ENCODE assay signal across 23 cellular contexts in genomic region chr4:15717647-15718416, GRCh38. TPM values are rescaled to one million over a fixed set of nuclear protein-coding genes. Genes with fewer than 3 reads are reported as not detected.
A peak's percentile ranks its signal among the peaks of the same experiment; 100 is the strongest.
DNase-seq lines count a peak whose midpoint lies in the region; ATAC-seq and TF ChIP-seq lines count a peak whose summit lies in the region.
"Had no signal": no experiment of that assay in that cellular context is flagged by ENCODE, and none has a peak within 500 bp of the region (broad histone marks: within the 10 kb centered on the region; RNA-seq: fewer than 3 reads in every experiment).

No MANE protein-coding gene starts in this region.

- H3K9me3 Mint-ChIP-seq in chondrocyte (ENCODE audit: low read depth), result no peaks in the 10 kb centered on the region
- no peaks in the 10 kb centered on the region for H3K9me3 Mint-ChIP-seq in Caco-2 (ENCODE audit: unreplicated experiment)
- H3K9me3 Mint-ChIP-seq in stimulated activated effector memory CD8-positive, alpha-beta T cell treated with anti-CD3 and anti-CD28 coated beads, Interleukin-12 subunit alpha, Interleukin-12 subunit beta, amount 100 ng/mL, for 72 hours, result no peaks in the 10 kb centered on the region
- H3K9me3 Mint-ChIP-seq in activated CD4-positive, alpha-beta T cell treated with anti-CD3 and anti-CD28 coated beads, Interleukin-2, amount 10 ng/mL, durations not matched to agents 7 days and 5 days, result no peaks in the 10 kb centered on the region
- H3K9me3 Mint-ChIP-seq: CD8-positive, alpha-beta memory T cell; dendritic cell treated with granulocyte-macrophage colony-stimulating factor and Interleukin-4, amounts not matched to agents 40 ng/mL and 50 ng/mL, for 4 days; naive thymus-derived CD4-positive, alpha-beta T cell; type B pancreatic cell had no signal

- H4K20me1 ChIP-seq in IMR-90 (ENCODE audit: insufficient read depth, low read length) (no peaks in the 10 kb centered on the region), osteoblast (ENCODE audit: insufficient read depth, low read length) (no peaks in the 10 kb centered on the region)

- TF ChIP-seq POLR2A in IMR-90 (IDR thresholded peaks at IDR 0.05; ENCODE audit: low read depth, low read length), result peak; percentile 45; the same call in 1 of the 2 replicates

- no peak overlapping the region for H2AK9ac ChIP-seq in IMR-90 (replicated peaks; ENCODE audit: low read depth, low read length, poor library complexity)

- H3K27me3 Mint-ChIP-seq in chondrocyte (ENCODE audit: low read depth) (no peaks in the 10 kb centered on the region), Caco-2 (ENCODE audit: insufficient read depth, unreplicated experiment) (no peaks in the 10 kb centered on the region)
- H3K27me3 Mint-ChIP-seq in activated CD4-positive, alpha-beta T cell treated with anti-CD3 and anti-CD28 coated beads, Interleukin-2, amount 10 ng/mL, durations not matched to agents 7 days and 5 days, result no peaks in the 10 kb centered on the region
- H3K27me3 Mint-ChIP-seq: dendritic cell treated with granulocyte-macrophage colony-stimulating factor and Interleukin-4, amounts not matched to agents 40 ng/mL and 50 ng/mL, for 4 days; naive thymus-derived CD4-positive, alpha-beta T cell; type B pancreatic cell had no signal

- 0 out of 4 replicates have a peak, but pooled peaks cover 0 to 4% of the 10 kb centered on the region in 2 experiments for H3K79me1 ChIP-seq in IMR-90 (ENCODE audit: low read depth in 1 of 2, low read length in 2 of 2)

- ATAC-seq in IMR-90 (ENCODE audit: low read depth), result peak; percentile 50
- no peak for ATAC-seq in stimulated activated effector memory CD8-positive, alpha-beta T cell treated with anti-CD3 and anti-CD28 coated beads, Interleukin-12 subunit alpha, Interleukin-12 subunit beta, amount 100 ng/mL, for 72 hours
- ATAC-seq in GM21619 (IDR thresholded peaks at IDR 0.05; ENCODE audit: unreplicated experiment), result no peak
- ATAC-seq: naive thymus-derived CD4-positive, alpha-beta T cell had no signal

- peak overlapping the region; percentile 69 for H3K23ac ChIP-seq in IMR-90 (ENCODE audit: low read depth, low read length)

- H4K91ac ChIP-seq in IMR-90 (ENCODE audit: insufficient read depth, low read depth, low read length), result peak overlapping the region; percentile 73

- BruUV-seq in IMR-90 (replicated peaks; lab: Mats Ljungman, UMichigan) (no TSS peak), Caco-2 (replicated peaks; lab: Mats Ljungman, UMichigan) (no TSS peak)

- H3K4me1 ChIP-seq in IMR-90 (ENCODE audit: control insufficient read depth, insufficient read depth, low read length) (peaks cover 18% of the 10 kb centered on the region), osteoblast (ENCODE audit: insufficient read depth, low read length) (peaks cover 36% of the 10 kb centered on the region), Caco-2 (no peaks in the 10 kb centered on the region)

- H3K9me3 ChIP-seq in IMR-90 (ENCODE audit: control insufficient read depth, insufficient read depth, low read length) (no peaks in the 10 kb centered on the region), osteoblast (ENCODE audit: low read depth, low read length) (no peaks in the 10 kb centered on the region), Caco-2 (no peaks in the 10 kb centered on the region)
- H3K9me3 ChIP-seq: MG63, ovary had no signal

- TF ChIP-seq CTCF in IMR-90 (conservative IDR thresholded peaks at IDR 0.05; ENCODE audit: low read depth, low read length) (no peak), chondrocyte (IDR thresholded peaks at IDR 0.05) (no peak), osteoblast (IDR thresholded peaks at IDR 0.05; ENCODE audit: extremely low read depth, low read depth, low read length) (no peak), Caco-2 (IDR thresholded peaks at IDR 0.05; ENCODE audit: insufficient read depth in 1 of 2, low read depth in 1 of 2, low read length in 1 of 2, severe bottlenecking in 1 of 2, unreplicated experiment in 1 of 2) (no peak)

- H3K4me3 Mint-ChIP-seq in chondrocyte (ENCODE audit: unreplicated experiment) (no peak overlapping the region), Caco-2 (ENCODE audit: unreplicated experiment) (no peak overlapping the region)
- no peak overlapping the region for H3K4me3 Mint-ChIP-seq in stimulated activated effector memory CD8-positive, alpha-beta T cell treated with anti-CD3 and anti-CD28 coated beads, Interleukin-12 subunit alpha, Interleukin-12 subunit beta, amount 100 ng/mL, for 72 hours
- no peak overlapping the region for H3K4me3 Mint-ChIP-seq in activated CD4-positive, alpha-beta T cell treated with anti-CD3 and anti-CD28 coated beads, Interleukin-2, amount 10 ng/mL, durations not matched to agents 7 days and 5 days
- H3K4me3 Mint-ChIP-seq: CD8-positive, alpha-beta memory T cell; dendritic cell treated with granulocyte-macrophage colony-stimulating factor and Interleukin-4, amounts not matched to agents 40 ng/mL and 50 ng/mL, for 4 days; naive thymus-derived CD4-positive, alpha-beta T cell; type B pancreatic cell had no signal

- H3K79me2 ChIP-seq in osteoblast (ENCODE audit: insufficient read depth, low read length), result no peaks in the 10 kb centered on the region

- peak overlapping the region; percentile 50; the same call in 1 of the 2 replicates for H3K18ac ChIP-seq in IMR-90 (ENCODE audit: low read depth, low read length)

- peak overlapping the region; percentile 73; the same call in 1 of the 2 replicates for H4K5ac ChIP-seq in IMR-90 (ENCODE audit: low read depth, low read length)

- in situ Hi-C loops in IMR-90 (cut with MboI; ENCODE audit: low sequenced_read_pairs), result no loop called here

- DNase-seq in EH (ENCODE audit: low read depth) (peak; percentile 37), IMR-90 (peak; percentile 41), chondrocyte (ENCODE audit: low spot score) (no peak), osteoblast (ENCODE audit: insufficient read length, low spot score, missing footprints) (no peak), Caco-2 (no peak)
- no peak for DNase-seq in stimulated activated effector memory CD8-positive, alpha-beta T cell treated with anti-CD3 and anti-CD28 coated beads, Interleukin-12 subunit alpha, Interleukin-12 subunit beta, amount 100 ng/mL, for 72 hours (ENCODE audit: low spot score in 2 of 2)
- no peak for DNase-seq in activated CD4-positive, alpha-beta T cell treated with anti-CD3 and anti-CD28 coated beads, Interleukin-2, amount 10 ng/mL, durations not matched to agents 7 days and 5 days
- DNase-seq: activated CD4-positive, alpha-beta T cell treated with anti-CD3 and anti-CD28 coated beads, Interleukin-2, amount 50 U/mL, for 4 hours; activated effector memory CD4-positive, alpha-beta T cell treated with anti-CD3 and anti-CD28 coated beads, Interleukin-2, amount 50 U/mL, for 16 hours; CD8-positive, alpha-beta memory T cell; hippocampal formation; MG63; naive thymus-derived CD4-positive, alpha-beta T cell; NCI-H1436 treated with DMSO at 0.1 percent for 48 hours; ovary; PC-9; stimulated activated CD4-positive, alpha-beta T cell treated with anti-CD3 and anti-CD28 coated beads, Interleukin-1b, Interleukin-23, amount 100 ng/mL, for 48 hours; stimulated activated naive CD4-positive, alpha-beta T cell had no signal

- H2BK120ac ChIP-seq in IMR-90 (ENCODE audit: low read depth, low read length), result peak overlapping the region; percentile 94

- dilution Hi-C loops in IMR-90 (cut with HindIII; ENCODE audit: low sequenced_read_pairs, unreplicated experiment), result no loop called here

- peak overlapping the region; percentile 92 for H2BK5ac ChIP-seq in IMR-90 (ENCODE audit: low read depth, low read length, poor library complexity, severe bottlenecking)

- peak overlapping the region; percentile 18 to 86 for H4K8ac ChIP-seq in IMR-90 (ENCODE audit: low read depth in 2 of 2, low read length in 2 of 2)

- peaks cover 14% of the 10 kb centered on the region for H3K9me1 ChIP-seq in IMR-90 (ENCODE audit: insufficient read depth, low read length)

- CTCF ChIA-PET in IMR-90 (lab: Yijun Ruan, JAX) (no interaction called here), Caco-2 (lab: Charles Lee) (no interaction called here)
- CTCF ChIA-PET in activated CD4-positive, alpha-beta T cell treated with anti-CD3 and anti-CD28 coated beads, Interleukin-2, amount 10 ng/mL, durations not matched to agents 7 days and 5 days (lab: Charles Lee), result interaction anchor here (0.5 to 1.1 kb wide), 3 partner anchors 26 to 533 kb away, joined by 3 read pairs; no protein-coding TSS in a partner anchor

- peak overlapping the region; percentile 84; the same call in 1 of the 2 replicates for H2AK5ac ChIP-seq in IMR-90 (ENCODE audit: low read depth, low read length)

- no peaks in the 10 kb centered on the region for H3K27me3 ChIP-seq in IMR-90 (ENCODE audit: control insufficient read depth, insufficient read depth, low read length)
- H3K27me3 ChIP-seq in osteoblast (ENCODE audit: insufficient read depth, low read length), result no peaks in the 10 kb centered on the region
- H3K27me3 ChIP-seq in Caco-2 (replicated peaks; ENCODE audit: control insufficient read depth, insufficient read depth, low read length), result no peaks in the 10 kb centered on the region
- H3K27me3 ChIP-seq: MG63, ovary had no signal

- no peak overlapping the region for H3K4me3 ChIP-seq in IMR-90 (ENCODE audit: insufficient read depth, low read depth, low read length)
- no peak overlapping the region for H3K4me3 ChIP-seq in osteoblast (ENCODE audit: insufficient read depth, low read length)
- no peak overlapping the region for H3K4me3 ChIP-seq in Caco-2 (ENCODE audit: low read depth, low read length)
- H3K4me3 ChIP-seq: MG63, ovary, PC-9 had no signal

- H3K36me3 Mint-ChIP-seq in chondrocyte (ENCODE audit: low read depth) (no peaks in the 10 kb centered on the region), Caco-2 (ENCODE audit: insufficient read depth, unreplicated experiment) (no peaks in the 10 kb centered on the region)
- H3K36me3 Mint-ChIP-seq in stimulated activated effector memory CD8-positive, alpha-beta T cell treated with anti-CD3 and anti-CD28 coated beads, Interleukin-12 subunit alpha, Interleukin-12 subunit beta, amount 100 ng/mL, for 72 hours, result no peaks in the 10 kb centered on the region
- H3K36me3 Mint-ChIP-seq in activated CD4-positive, alpha-beta T cell treated with anti-CD3 and anti-CD28 coated beads, Interleukin-2, amount 10 ng/mL, durations not matched to agents 7 days and 5 days (ENCODE audit: low read depth), result no peaks in the 10 kb centered on the region
- H3K36me3 Mint-ChIP-seq: CD8-positive, alpha-beta memory T cell; type B pancreatic cell had no signal

- peaks cover 43% of the 10 kb centered on the region for H3K4me1 Mint-ChIP-seq in chondrocyte (ENCODE audit: low read depth)
- H3K4me1 Mint-ChIP-seq in Caco-2 (ENCODE audit: low read depth, unreplicated experiment), result peaks cover 7% of the 10 kb centered on the region
- H3K4me1 Mint-ChIP-seq in stimulated activated effector memory CD8-positive, alpha-beta T cell treated with anti-CD3 and anti-CD28 coated beads, Interleukin-12 subunit alpha, Interleukin-12 subunit beta, amount 100 ng/mL, for 72 hours, result no peaks in the 10 kb centered on the region
- no peaks in the 10 kb centered on the region for H3K4me1 Mint-ChIP-seq in activated CD4-positive, alpha-beta T cell treated with anti-CD3 and anti-CD28 coated beads, Interleukin-2, amount 10 ng/mL, durations not matched to agents 7 days and 5 days
- H3K4me1 Mint-ChIP-seq: CD8-positive, alpha-beta memory T cell had no signal

- intact Hi-C loops in IMR-90 (cut with micrococcal nuclease) (loop anchor here (2.0 kb wide), 1 partner anchor 27 kb away; no protein-coding TSS in a partner anchor), Caco-2 (cut with micrococcal nuclease; ENCODE audit: unreplicated experiment) (no loop called here)

- H3K4ac ChIP-seq in IMR-90 (ENCODE audit: low read depth, low read length), result peak overlapping the region; percentile 87

- peak overlapping the region; percentile 11; the same call in 1 of the 2 replicates for H3K27ac ChIP-seq in IMR-90 (ENCODE audit: insufficient read depth, low read length)
- peak overlapping the region; percentile 62 for H3K27ac ChIP-seq in osteoblast (ENCODE audit: low read depth, low read length)
- H3K27ac ChIP-seq: ovary, PC-9, VCaP had no signal

- H3K36me3 ChIP-seq in IMR-90 (ENCODE audit: control insufficient read depth, insufficient read depth, low read length), result no peaks in the 10 kb centered on the region
- peaks cover 4% of the 10 kb centered on the region for H3K36me3 ChIP-seq in osteoblast (ENCODE audit: insufficient read depth, low read length)
- no peaks in the 10 kb centered on the region for H3K36me3 ChIP-seq in Caco-2 (ENCODE audit: control insufficient read depth, insufficient read depth, low read length)
- H3K36me3 ChIP-seq: MG63, ovary had no signal

- TF ChIP-seq RAD21 in IMR-90 (IDR thresholded peaks at IDR 0.05; ENCODE audit: low read length), result no peak

- H3K27ac Mint-ChIP-seq in chondrocyte (ENCODE audit: unreplicated experiment) (peak overlapping the region; percentile 62), Caco-2 (ENCODE audit: unreplicated experiment) (no peak overlapping the region)
- no peak overlapping the region for H3K27ac Mint-ChIP-seq in stimulated activated effector memory CD8-positive, alpha-beta T cell treated with anti-CD3 and anti-CD28 coated beads, Interleukin-12 subunit alpha, Interleukin-12 subunit beta, amount 100 ng/mL, for 72 hours
- H3K27ac Mint-ChIP-seq in activated CD4-positive, alpha-beta T cell treated with anti-CD3 and anti-CD28 coated beads, Interleukin-2, amount 10 ng/mL, durations not matched to agents 7 days and 5 days, result no peak overlapping the region
- H3K27ac Mint-ChIP-seq: naive thymus-derived CD4-positive, alpha-beta T cell; type B pancreatic cell had no signal

- peak overlapping the region; percentile 0 for H2AFZ ChIP-seq in IMR-90 (replicated peaks; ENCODE audit: low read length, poor library complexity)
- peak overlapping the region; percentile 10 for H2AFZ ChIP-seq in osteoblast (ENCODE audit: low read length)
- H2AFZ ChIP-seq: PC-9 had no signal

- no peak overlapping the region for H3K56ac ChIP-seq in IMR-90 (ENCODE audit: extremely low read depth, insufficient read depth, low read length)

- peak overlapping the region; percentile 84 for H2BK15ac ChIP-seq in IMR-90 (ENCODE audit: low read depth, low read length)

- H2BK20ac ChIP-seq in IMR-90 (ENCODE audit: low read depth, low read length), result peak overlapping the region; percentile 93

- H3K9ac ChIP-seq in IMR-90 (ENCODE audit: low read depth, low read length), result no peak overlapping the region

- peak overlapping the region; percentile 69 for H3K14ac ChIP-seq in IMR-90 (replicated peaks; ENCODE audit: low read depth, low read length)

- WGBS in IMR-90 (ENCODE audit: extremely low coverage in 2 of 2, insufficient read length in 1 of 2), 2 experiments, result no CpG with 5 or more reads among the region's 3 CpGs

- POLR2A ChIA-PET in IMR-90 (lab: Charles Lee; ENCODE audit: unreplicated experiment) (interaction anchor here (0.6 kb wide), 1 partner anchor 248 kb away, joined by 3 read pairs; the partner anchor contains the start of gene CC2D2A), Caco-2 (lab: Charles Lee) (interaction anchor here (0.5 kb wide), 1 partner anchor 361 kb away, joined by 3 read pairs; no protein-coding TSS in a partner anchor)
- POLR2A ChIA-PET in activated CD4-positive, alpha-beta T cell treated with anti-CD3 and anti-CD28 coated beads, Interleukin-2, amount 10 ng/mL, durations not matched to agents 7 days and 5 days (lab: Charles Lee), result no interaction called here

- peak overlapping the region; percentile 14; the same call in 1 of the 2 replicates for H3K4me2 ChIP-seq in IMR-90 (ENCODE audit: low read depth, low read length)
- H3K4me2 ChIP-seq in osteoblast (ENCODE audit: insufficient read depth, low read length), result peak overlapping the region; percentile 47
- H3K4me2 ChIP-seq: PC-9 had no signal

RNA-seq across cellular contexts. Expression of gene BST1, which starts 15.0 kb away (rescaled TPM):
- total RNA-seq in IMR-90 (2012; rRNA removed) (5.3 and 6.6 TPM in 2 replicates), chondrocyte (0.45 TPM in 1 of 3 replicates, not detected in the others), osteoblast (30.6 and 31.8 TPM in 2 replicates), Caco-2 (2022) (0.41 and 0.72 TPM in 2 replicates)
- 11.1 and 11.9 TPM in 2 replicates for polyA plus RNA-seq in IMR-90 (2012; rRNA removed)
- 10.6 and 10.7 TPM in 2 replicates for polyA plus RNA-seq in IMR-90 (2012; cell fraction: cytosol; rRNA removed)
- polyA plus RNA-seq in IMR-90 (2012; cell fraction: nucleus; rRNA removed; ENCODE audit: low replicate concordance), result 2.2 and 4.7 TPM in 2 replicates
- 1 to 10 TPM in 1 of 2 experiments, under 1 TPM in 1; 0.82 to 1.0 TPM for total RNA-seq in activated CD4-positive, alpha-beta T cell treated with anti-CD3 and anti-CD28 coated beads, Interleukin-2, amount 10 ng/mL, durations not matched to agents 7 days and 5 days
- total RNA-seq: SK-MEL-5 had no signal

RNA-seq across cellular contexts. Expression of gene FAM200B, which starts 36.2 kb away (rescaled TPM):
- total RNA-seq in IMR-90 (2012; rRNA removed) (16.7 and 20.6 TPM in 2 replicates), chondrocyte (26.0 to 33.0 TPM (median 31.8 TPM) in 3 replicates), osteoblast (22.7 and 31.8 TPM in 2 replicates), Caco-2 (2022) (15.5 and 16.6 TPM in 2 replicates)
- 17.3 and 18.5 TPM in 2 replicates for polyA plus RNA-seq in IMR-90 (2012; rRNA removed)
- polyA plus RNA-seq in IMR-90 (2012; cell fraction: cytosol; rRNA removed), result 14.6 and 28.6 TPM in 2 replicates
- 5.2 and 23.8 TPM in 2 replicates for polyA plus RNA-seq in IMR-90 (2012; cell fraction: nucleus; rRNA removed; ENCODE audit: low replicate concordance)
- 10 to 100 TPM; 15.9 to 24.3 TPM for total RNA-seq in activated CD4-positive, alpha-beta T cell treated with anti-CD3 and anti-CD28 coated beads, Interleukin-2, amount 10 ng/mL, durations not matched to agents 7 days and 5 days

Comparison
In these comparisons a context has a peak if more than half of its experiments do, and no peak if none do; other contexts are left out.
1. DNase-seq: peak in EH (single experiment) and IMR-90 (single experiment); none in chondrocyte (single experiment), osteoblast (single experiment), Caco-2 (0 of 2), stimulated activated effector memory CD8-positive, alpha-beta T cell treated with anti-CD3 and anti-CD28 coated beads, Interleukin-12 subunit alpha, Interleukin-12 subunit beta, amount 100 ng/mL, for 72 hours (0 of 2) and activated CD4-positive, alpha-beta T cell treated with anti-CD3 and anti-CD28 coated beads, Interleukin-2, amount 10 ng/mL, durations not matched to agents 7 days and 5 days (single experiment).